8 cellular contexts compared by ENCODE assay signal in the genomic region with DNA sequence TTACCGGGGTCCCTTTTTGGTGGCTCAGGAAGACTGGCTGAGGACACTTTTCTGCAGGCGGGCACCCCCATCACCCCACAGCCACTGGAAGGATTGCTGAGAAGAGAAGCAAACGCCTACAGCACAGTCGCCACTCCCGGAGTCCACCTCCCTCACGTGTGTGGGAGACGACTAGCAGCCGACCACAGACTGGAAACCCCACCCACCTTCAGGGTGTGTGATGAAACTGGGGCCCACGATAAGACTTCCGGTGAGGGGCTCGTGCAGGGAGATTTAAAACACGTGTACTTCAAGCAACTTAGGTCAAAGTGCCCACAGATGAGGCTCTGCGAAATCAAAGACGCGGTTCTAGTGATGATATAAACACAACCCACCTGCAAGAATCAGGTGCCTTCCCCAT. TPM values are rescaled to one million over a fixed set of nuclear protein-coding genes. Genes with fewer than 3 reads are reported as not detected.
DNase-seq lines count a peak whose midpoint lies in the region; ATAC-seq and TF ChIP-seq lines count a peak whose summit lies in the region.

No MANE protein-coding gene starts in this region.

- H3K4me3 ChIP-seq in ascending aorta, result no peak overlapping the region

- peak; percentile 50 for DNase-seq in activated CD4-positive, CD25-positive, alpha-beta regulatory T cell treated with anti-CD3 and anti-CD28 coated beads, Interleukin-2, amount 50 U/mL, for 72 hours
- no peak for DNase-seq in ascending aorta (ENCODE audit: low spot score in 2 of 2)
- peak; percentile 73 for DNase-seq in stimulated activated CD4-positive, alpha-beta T cell treated with anti-CD3 and anti-CD28 coated beads, Interleukin-2, amount 100 ng/mL, for 4 hours (ENCODE audit: low read depth)

- peaks cover 10 to 41% of the 10 kb centered on the region in 2 donors for H3K4me1 ChIP-seq in ascending aorta

- H3K9me3 ChIP-seq in ascending aorta, result no peaks in the 10 kb centered on the region

- H3K27ac ChIP-seq in ascending aorta, result peak overlapping the region; percentile 47 to 61

- intact Hi-C loops in ascending aorta (cut with DNase I), result no loop called here

- peaks cover 0 to 2% of the 10 kb centered on the region in 2 donors for H3K36me3 ChIP-seq in ascending aorta

- no peak for TF ChIP-seq CTCF in ascending aorta (IDR thresholded peaks at IDR 0.05)

- peak; percentile 11 for ATAC-seq in GM18868 (IDR thresholded peaks at IDR 0.05; ENCODE audit: unreplicated experiment)
- ATAC-seq in HG03045 (IDR thresholded peaks at IDR 0.05; ENCODE audit: unreplicated experiment), result no peak
- ATAC-seq in GM21390 (IDR thresholded peaks at IDR 0.05; ENCODE audit: unreplicated experiment), result no peak
- ATAC-seq in HG02884 (IDR thresholded peaks at IDR 0.05; ENCODE audit: unreplicated experiment), result no peak
- ATAC-seq in HG03097 (IDR thresholded peaks at IDR 0.05; ENCODE audit: low FRiP score, unreplicated experiment), result no peak

- H3K27me3 ChIP-seq in ascending aorta, result no peaks in the 10 kb centered on the region

RNA-seq across cellular contexts. Expression of a gene that starts 26.3 kb away (rescaled TPM):
- 8.1 TPM for total RNA-seq in ascending aorta

Comparison
In these comparisons a context has a peak if more than half of its experiments do, and no peak if none do; other contexts are left out.
1. DNase-seq: peak in activated CD4-positive, CD25-positive, alpha-beta regulatory T cell treated with anti-CD3 and anti-CD28 coated beads, Interleukin-2, amount 50 U/mL, for 72 hours (single experiment) and stimulated activated CD4-positive, alpha-beta T cell treated with anti-CD3 and anti-CD28 coated beads, Interleukin-2, amount 100 ng/mL, for 4 hours (single experiment); none in ascending aorta (0 of 2).